26 cellular contexts compared by ENCODE assay signal in the genomic region with DNA sequence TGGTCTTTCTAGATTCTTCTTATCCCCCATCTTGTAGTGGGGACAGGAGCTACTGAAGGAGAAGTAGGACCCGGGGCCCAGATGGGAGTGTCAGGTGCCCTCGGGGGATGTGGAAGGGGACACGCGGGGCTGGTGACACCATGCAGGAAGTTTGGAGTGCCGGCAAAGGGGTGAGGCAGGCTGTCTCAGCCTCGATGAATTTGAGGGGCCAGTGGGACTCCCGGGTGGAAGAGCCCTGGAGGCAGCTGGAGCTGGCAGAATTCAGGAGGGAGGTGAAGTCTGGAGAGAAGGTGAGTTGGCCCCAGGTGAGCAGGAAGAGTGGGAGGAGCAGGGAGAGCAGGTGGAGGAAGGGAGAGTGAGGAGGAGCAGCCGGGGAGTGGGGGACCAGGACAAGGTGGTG.
DNase-seq lines count a peak whose midpoint lies in the region; ATAC-seq and TF ChIP-seq lines count a peak whose summit lies in the region.
"Had no signal": no experiment of that assay in that cellular context is flagged by ENCODE, and none has a peak within 500 bp of the region (broad histone marks: within the 10 kb centered on the region; RNA-seq: fewer than 3 reads in every experiment).

No MANE protein-coding gene starts in this region.

- H3K27me3 Mint-ChIP-seq in H9 (ENCODE audit: low read depth): peaks cover 62% of the 10 kb centered on the region

- H3K79me1 ChIP-seq in H9 (ENCODE audit: insufficient read depth, low read depth, low read length, poor library complexity, severe bottlenecking): no peaks in the 10 kb centered on the region

- H3T11ph ChIP-seq in H9 (ENCODE audit: low read length): no peak overlapping the region

- H3K36me3 Mint-ChIP-seq in H9 (ENCODE audit: insufficient read depth in 1 of 3, low read depth in 3 of 3): no peaks in the 10 kb centered on the region
- H3K36me3 Mint-ChIP-seq: CD4-positive, alpha-beta memory T cell had no signal

- H2BK12ac ChIP-seq in H9 (ENCODE audit: insufficient read length, low read depth, low read length): no peak overlapping the region

- DNase-seq in H9 (no peak), ecto neural progenitor cell (ENCODE audit: low spot score) (peak; percentile 43), osteoblast (ENCODE audit: insufficient read length, low spot score, missing footprints) (peak; percentile 38), upper lobe of right lung (peak; percentile 38), nucleus accumbens (lab: John Stamatoyannopoulos, UW) (no peak), RKO (ENCODE audit: low spot score) (no peak)
- DNase-seq: C1 segment of cervical spinal cord; Caco-2; CD4-positive, alpha-beta memory T cell; DMS79; EL; GDM1; Karpas-422; NCI-H1092; NCI-H1417 treated with DMSO at 0.1 percent for 48 hours; NCI-H1694 treated with DMSO at 0.1 percent for 48 hours; NCI-H2081 treated with DMSO at 0.1 percent for 48 hours; NCI-H2171; NCI-H226; NCI-H510A; NCI-H69; SHP77 treated with DMSO at 0.1 percent for 48 hours had no signal

- H3K4me2 ChIP-seq in H9 (ENCODE audit: insufficient read depth, insufficient read length, low read length): no peak overlapping the region
- H3K4me2 ChIP-seq in osteoblast (ENCODE audit: insufficient read depth, low read length): no peak overlapping the region

- H3K9me3 ChIP-seq in H9 (ENCODE audit: control insufficient read depth, low read depth, low read length): no peaks in the 10 kb centered on the region
- no peaks in the 10 kb centered on the region for H3K9me3 ChIP-seq in osteoblast (ENCODE audit: low read depth, low read length)
- no peaks in the 10 kb centered on the region for H3K9me3 ChIP-seq in upper lobe of right lung
- H3K9me3 ChIP-seq: Caco-2 had no signal

- no peak overlapping the region for H2BK20ac ChIP-seq in H9 (ENCODE audit: low read depth, low read length, poor library complexity, severe bottlenecking)

- no peak overlapping the region; a peak in 1 of 7 replicates for H3K27ac Mint-ChIP-seq in H9
- H3K27ac Mint-ChIP-seq: CD4-positive, alpha-beta memory T cell had no signal

- H3K4me1 ChIP-seq in H9 (ENCODE audit: insufficient read depth, low read length): no peaks in the 10 kb centered on the region
- H3K4me1 ChIP-seq in osteoblast (ENCODE audit: insufficient read depth, low read length): no peaks in the 10 kb centered on the region
- no peaks in the 10 kb centered on the region for H3K4me1 ChIP-seq in upper lobe of right lung
- H3K4me1 ChIP-seq: Caco-2 had no signal

- no peak overlapping the region for H3K23ac ChIP-seq in H9 (ENCODE audit: insufficient read length, low read depth, low read length)

- no peak for TF ChIP-seq CTCF in H9 (conservative IDR thresholded peaks at IDR 0.05)
- TF ChIP-seq CTCF in osteoblast (IDR thresholded peaks at IDR 0.05; ENCODE audit: extremely low read depth, low read depth, low read length): no peak
- no peak for TF ChIP-seq CTCF in upper lobe of right lung (IDR thresholded peaks at IDR 0.05)

- peak overlapping the region; percentile 4; the same call in 1 of the 2 replicates for H3K14ac ChIP-seq in H9 (ENCODE audit: insufficient read depth, low read length)

- no peak overlapping the region for H2BK5ac ChIP-seq in H9 (ENCODE audit: insufficient read length, low read length)

- no peaks in the 10 kb centered on the region for H3K4me1 Mint-ChIP-seq in H9
- H3K4me1 Mint-ChIP-seq: CD4-positive, alpha-beta memory T cell had no signal

- no peak overlapping the region for H4K8ac ChIP-seq in H9 (replicated peaks; ENCODE audit: insufficient read length, low read depth, low read length)

- H2BK120ac ChIP-seq in H9 (ENCODE audit: low read depth, low read length, poor library complexity, severe bottlenecking): no peak overlapping the region

- H4K5ac ChIP-seq in H9 (ENCODE audit: insufficient read length, low read depth, low read length): no peak overlapping the region

- no peak overlapping the region for H3K4ac ChIP-seq in H9 (ENCODE audit: low read depth, low read length)

- no peaks in the 10 kb centered on the region for H4K20me1 ChIP-seq in H9 (ENCODE audit: control insufficient read depth, insufficient read depth, insufficient read length)
- H4K20me1 ChIP-seq in osteoblast (ENCODE audit: insufficient read depth, low read length): no peaks in the 10 kb centered on the region

- H3K9me3 Mint-ChIP-seq in H9: peaks cover 0 to 3% of the 10 kb centered on the region in 2 experiments; a peak in 3 of 5 replicates

- no peak overlapping the region for H4K91ac ChIP-seq in H9 (ENCODE audit: insufficient read length, low read depth, low read length)

- WGBS in H9 (ENCODE audit: extremely low coverage, insufficient read length, low lambda C conversion rate): no CpG with 5 or more reads among the region's 8 CpGs

- H3K36me3 ChIP-seq in osteoblast (ENCODE audit: insufficient read depth, low read length): no peaks in the 10 kb centered on the region
- H3K36me3 ChIP-seq in upper lobe of right lung: no peaks in the 10 kb centered on the region

- no peak overlapping the region for H2BK15ac ChIP-seq in H9 (ENCODE audit: low read depth, low read length)

- H2AFZ ChIP-seq in H9 (ENCODE audit: low read length): no peak overlapping the region
- H2AFZ ChIP-seq in osteoblast (ENCODE audit: low read length): no peak overlapping the region

- H3K79me2 ChIP-seq in H9 (ENCODE audit: insufficient read depth, low read length): no peaks in the 10 kb centered on the region
- no peaks in the 10 kb centered on the region for H3K79me2 ChIP-seq in osteoblast (ENCODE audit: insufficient read depth, low read length)

- intact Hi-C loops in upper lobe of right lung (cut with DNase I): no loop called here

- H3K18ac ChIP-seq in H9 (ENCODE audit: insufficient read length, low read depth, low read length): no peak overlapping the region

- H3K27ac ChIP-seq in H9 (ENCODE audit: insufficient read length, low read depth, low read length) (no peak overlapping the region), osteoblast (ENCODE audit: low read depth, low read length) (no peak overlapping the region), upper lobe of right lung (no peak overlapping the region)

- no peaks in the 10 kb centered on the region for H3K27me3 ChIP-seq in H9 (ENCODE audit: insufficient read depth, low read length)
- H3K27me3 ChIP-seq in osteoblast (ENCODE audit: insufficient read depth, low read length): no peaks in the 10 kb centered on the region
- H3K27me3 ChIP-seq in upper lobe of right lung: peaks cover 30% of the 10 kb centered on the region

- no peaks in the 10 kb centered on the region for H3K23me2 ChIP-seq in H9 (ENCODE audit: insufficient read length, low read depth, low read length, poor library complexity, severe bottlenecking)

- no peak overlapping the region for H2AK5ac ChIP-seq in H9 (ENCODE audit: insufficient read length, low read length)

- H3K4me3 ChIP-seq in osteoblast (ENCODE audit: insufficient read depth, low read length) (no peak overlapping the region), upper lobe of right lung (no peak overlapping the region)
- H3K4me3 ChIP-seq: GM12878 had no signal

- H3K4me3 Mint-ChIP-seq in H9: no peak overlapping the region
- H3K4me3 Mint-ChIP-seq: CD4-positive, alpha-beta memory T cell had no signal

- H3K9ac ChIP-seq in H9 (ENCODE audit: extremely low read depth, insufficient read length, low read length): no peak overlapping the region

- no peak overlapping the region for H3K56ac ChIP-seq in H9 (ENCODE audit: insufficient read length, low read depth, low read length)

- ATAC-seq in upper lobe of right lung (no peak), GM21360 (IDR thresholded peaks at IDR 0.05; ENCODE audit: unreplicated experiment) (no peak)
- ATAC-seq: GM12878, HepG2, Panc1 had no signal

Comparison
In these comparisons a context has a peak if more than half of its experiments do, and no peak if none do; other contexts are left out.
1. DNase-seq: peak in ecto neural progenitor cell (single experiment), osteoblast (single experiment) and upper lobe of right lung (single experiment); none in H9 (single experiment), nucleus accumbens (0 of 56) and RKO (single experiment).